Comparison of ENCODE assay signal across 1 cellular context in the genomic region with DNA sequence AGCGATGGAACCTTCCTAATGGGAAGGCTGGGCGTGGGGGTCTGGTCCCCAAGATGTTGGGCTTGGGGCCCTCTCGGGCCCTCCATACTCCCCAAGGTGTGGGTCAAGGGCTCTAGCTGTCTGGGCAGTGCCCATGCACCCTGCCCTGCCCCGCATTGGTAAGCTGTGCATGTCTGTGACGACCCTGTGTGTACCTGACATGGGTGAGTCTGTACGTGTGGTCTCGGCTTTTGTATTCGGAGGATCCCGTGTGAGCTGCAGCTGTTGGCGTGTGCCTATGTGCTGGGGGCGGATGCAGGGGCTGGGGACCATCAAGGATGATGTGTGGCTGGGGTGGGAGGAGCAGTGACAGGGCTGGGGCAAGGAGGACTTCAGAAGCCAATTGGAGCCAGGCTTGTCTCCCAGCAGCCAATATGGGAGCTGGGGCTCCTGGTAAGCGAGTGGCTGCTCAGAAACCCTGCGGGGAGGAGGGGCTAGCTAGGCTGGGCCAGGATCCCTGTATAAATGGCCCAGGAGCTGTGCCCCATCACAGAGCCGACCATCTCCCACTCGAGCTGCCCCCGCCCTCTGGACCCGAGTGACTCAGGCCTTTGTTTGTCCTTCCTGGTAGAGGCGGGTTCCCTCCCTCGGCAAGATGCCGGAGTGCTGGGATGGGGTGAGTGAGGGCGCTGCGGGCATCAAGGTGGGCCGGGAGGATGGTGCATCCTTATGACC.
A peak's percentile ranks its signal among the peaks of the same experiment; 100 is the strongest.
TF ChIP-seq lines count a peak whose summit lies in the region.

A gene with protein sequence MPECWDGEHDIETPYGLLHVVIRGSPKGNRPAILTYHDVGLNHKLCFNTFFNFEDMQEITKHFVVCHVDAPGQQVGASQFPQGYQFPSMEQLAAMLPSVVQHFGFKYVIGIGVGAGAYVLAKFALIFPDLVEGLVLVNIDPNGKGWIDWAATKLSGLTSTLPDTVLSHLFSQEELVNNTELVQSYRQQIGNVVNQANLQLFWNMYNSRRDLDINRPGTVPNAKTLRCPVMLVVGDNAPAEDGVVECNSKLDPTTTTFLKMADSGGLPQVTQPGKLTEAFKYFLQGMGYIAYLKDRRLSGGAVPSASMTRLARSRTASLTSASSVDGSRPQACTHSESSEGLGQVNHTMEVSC (plus strand): TSS at position 529 of the 714 bp plus-strand sequence. CDS start 106 bp downstream, at position 635.

TF ChIP-seq in H1, 55 proteins besides CTCF, POLR2A, EP300 and RAD21:
- TF ChIP-seq CHD2 (IDR thresholded peaks at IDR 0.05; ENCODE audit: low read length) (0 out of 2 replicates have a peak, but pooled peaks have one; percentile 31), KDM4A (IDR thresholded peaks at IDR 0.05; ENCODE audit: low read depth, low read length, severe bottlenecking) (peak; percentile 33), SIN3A (conservative IDR thresholded peaks at IDR 0.05 in 1 of 2, IDR thresholded peaks at IDR 0.05 in 1 of 2; ENCODE audit: low read depth in 1 of 2, low read length in 2 of 2) (no peak), FOSL1 (IDR thresholded peaks at IDR 0.05; ENCODE audit: insufficient read depth, low read depth, low read length) (no peak), TCF12 (IDR thresholded peaks at IDR 0.05; ENCODE audit: low read depth, low read length) (no peak), NANOG (IDR thresholded peaks at IDR 0.05; ENCODE audit: insufficient read depth, low read depth, low read length, poor library complexity, severe bottlenecking) (no peak), POLR2AphosphoS5 (IDR thresholded peaks at IDR 0.05; ENCODE audit: low read depth, low read length) (0 out of 2 replicates have a peak, but pooled peaks have one; percentile 35), BCL11A (IDR thresholded peaks at IDR 0.05; ENCODE audit: low read depth in 2 of 2, low read length in 2 of 2) (no peak), TBP (IDR thresholded peaks at IDR 0.05; ENCODE audit: low read depth, low read length) (peak; percentile 67; the same call in 1 of the 2 replicates), SP1 (IDR thresholded peaks at IDR 0.05; ENCODE audit: low read depth, low read length) (peak; percentile 76; the same call in 1 of the 2 replicates)
